8 cellular contexts compared by ENCODE assay signal in genomic region chr14:103520657-103521437, GRCh38. TPM values are rescaled to one million over a fixed set of nuclear protein-coding genes. Genes with fewer than 3 reads are reported as not detected.
DNase-seq lines count a peak whose midpoint lies in the region; ATAC-seq and TF ChIP-seq lines count a peak whose summit lies in the region.

No MANE protein-coding gene starts in this region.

- H3K9me3 ChIP-seq in OCI-LY1 (ENCODE audit: low read length) (no peaks in the 10 kb centered on the region), fibroblast of lung (ENCODE audit: control insufficient read depth, insufficient read depth, low read depth, low read length) (no peaks in the 10 kb centered on the region), stomach smooth muscle (ENCODE audit: control insufficient read depth in 2 of 2, low read length in 2 of 2) (no peaks in the 10 kb centered on the region)

- no peak overlapping the region for H3K27ac ChIP-seq in OCI-LY1 (ENCODE audit: low read depth, low read length, poor library complexity, severe bottlenecking)
- H3K27ac ChIP-seq in fibroblast of lung (ENCODE audit: insufficient read depth, low read length) = no peak overlapping the region
- peak overlapping the region; percentile 88 for H3K27ac ChIP-seq in stomach smooth muscle (ENCODE audit: low read length)

- H3K9me3 Mint-ChIP-seq in naive thymus-derived CD8-positive, alpha-beta T cell = no peaks in the 10 kb centered on the region

- peaks cover 0 to 8% (median 1%) of the 10 kb centered on the region in 5 donors for H3K27me3 Mint-ChIP-seq in naive thymus-derived CD8-positive, alpha-beta T cell

- H3K4me1 Mint-ChIP-seq in naive thymus-derived CD8-positive, alpha-beta T cell = peaks cover 6 to 17% (median 11%) of the 10 kb centered on the region in 4 donors

- peak; percentile 58 for TF ChIP-seq CTCF in OCI-LY1 (IDR thresholded peaks at IDR 0.05; ENCODE audit: low read length)
- TF ChIP-seq CTCF in fibroblast of lung (conservative IDR thresholded peaks at IDR 0.05 in 1 of 2, IDR thresholded peaks at IDR 0.05 in 1 of 2; ENCODE audit: low read depth in 1 of 2, low read length in 2 of 2) = peak in 1 of 2 donors; percentile 48

- H4K20me1 ChIP-seq in OCI-LY1 (ENCODE audit: insufficient read depth, low read length) (no peaks in the 10 kb centered on the region), fibroblast of lung (ENCODE audit: control insufficient read depth, extremely low read depth, insufficient read depth, low read length) (no peaks in the 10 kb centered on the region)

- H3K79me2 ChIP-seq in OCI-LY1 (ENCODE audit: insufficient read depth, low read length) (no peaks in the 10 kb centered on the region), fibroblast of lung (ENCODE audit: control insufficient read depth, insufficient read depth, low read length) (no peaks in the 10 kb centered on the region)

- peak; percentile 72 to 75 for ATAC-seq in naive thymus-derived CD8-positive, alpha-beta T cell

- no peak overlapping the region for H3K27ac Mint-ChIP-seq in naive thymus-derived CD8-positive, alpha-beta T cell

- H3F3A ChIP-seq in OCI-LY1 (ENCODE audit: insufficient read depth, low read length) = no peaks in the 10 kb centered on the region

- no peaks in the 10 kb centered on the region for H3K9me2 ChIP-seq in OCI-LY1 (ENCODE audit: low read depth, low read length)

- H3K4me1 ChIP-seq in OCI-LY1 (ENCODE audit: insufficient read depth, low read length, severe bottlenecking) = peaks cover 21% of the 10 kb centered on the region
- peaks cover 16% of the 10 kb centered on the region for H3K4me1 ChIP-seq in fibroblast of lung (ENCODE audit: control insufficient read depth, extremely low read depth, insufficient read depth, low read length)
- H3K4me1 ChIP-seq in stomach smooth muscle (ENCODE audit: control insufficient read depth, insufficient read depth, low read length) = peaks cover 44% of the 10 kb centered on the region

- H3K9ac ChIP-seq in OCI-LY1 (ENCODE audit: low read length) (no peak overlapping the region; the same call in 1 of the 2 replicates), fibroblast of lung (ENCODE audit: insufficient read depth, low read length) (peak overlapping the region; percentile 9), stomach smooth muscle (ENCODE audit: low read length in 2 of 2) (peak overlapping the region; percentile 64 to 68)

- DNase-seq in DMS114 treated with DMSO at 0.1 percent for 48 hours (lab: John Stamatoyannopoulos, UW; ENCODE audit: unreplicated experiment) (peak; percentile 20), HK-2 (ENCODE audit: unreplicated experiment) (peak; percentile 81), activated T-helper 1 cell treated with Interleukin-2 at 50 U/mL for 16 hours (ENCODE audit: low read depth) (peak; percentile 47), fibroblast of lung (ENCODE audit: low read depth in 2 of 2) (peak; percentile 47 to 69), inferior parietal cortex (ENCODE audit: extremely low spot score) (no peak)
- DNase-seq in naive thymus-derived CD8-positive, alpha-beta T cell = peak; percentile 54 to 79 (median 63)

- H3K27me3 ChIP-seq in OCI-LY1 (ENCODE audit: insufficient read depth, low read length) (no peaks in the 10 kb centered on the region), fibroblast of lung (ENCODE audit: control insufficient read depth, insufficient read depth, low read length) (no peaks in the 10 kb centered on the region), stomach smooth muscle (ENCODE audit: control insufficient read depth in 1 of 2, insufficient read depth in 2 of 2, low read length in 2 of 2) (no peaks in the 10 kb centered on the region)

- no peaks in the 10 kb centered on the region for H3K36me3 ChIP-seq in OCI-LY1 (ENCODE audit: insufficient read depth, low read length)
- H3K36me3 ChIP-seq in fibroblast of lung (ENCODE audit: control insufficient read depth, insufficient read depth, low read length) = no peaks in the 10 kb centered on the region
- peaks cover 6 to 11% of the 10 kb centered on the region in 2 donors for H3K36me3 ChIP-seq in stomach smooth muscle (ENCODE audit: control insufficient read depth in 2 of 2, insufficient read depth in 2 of 2, low read length in 2 of 2)

- H2AFZ ChIP-seq in OCI-LY1 (ENCODE audit: low read length) = no peak overlapping the region
- H2AFZ ChIP-seq in fibroblast of lung (ENCODE audit: low read length) = no peak overlapping the region

- peak overlapping the region in 9 of 10 donors; percentile 39 to 81 (median 62) for H3K4me3 Mint-ChIP-seq in naive thymus-derived CD8-positive, alpha-beta T cell

- H3K4me3 ChIP-seq in OCI-LY1 (ENCODE audit: low read depth, low read length, poor library complexity, severe bottlenecking) = peak overlapping the region; percentile 55
- H3K4me3 ChIP-seq in fibroblast of lung (replicated peaks in 1 of 4; ENCODE audit: control extremely low read depth in 1 of 4, insufficient read depth in 1 of 4, low read depth in 3 of 4, low read length in 4 of 4) = peak overlapping the region; percentile 29 to 69 (median 38)
- H3K4me3 ChIP-seq in stomach smooth muscle (ENCODE audit: low read length in 2 of 2) = peak overlapping the region; percentile 63 to 92

- POLR2A ChIA-PET in naive thymus-derived CD8-positive, alpha-beta T cell (lab: Charles Lee) = interaction anchor here (0.5 to 2.8 kb wide), 4 partner anchors 9 to 1712 kb away, joined by 3 to 9 read pairs (median 4); partner anchors contain the start of genes BAG5 and COA8

- H3K36me3 Mint-ChIP-seq in naive thymus-derived CD8-positive, alpha-beta T cell = no peaks in the 10 kb centered on the region

- peak overlapping the region; percentile 63 for H3K4me2 ChIP-seq in OCI-LY1 (ENCODE audit: low read length)
- peak overlapping the region; percentile 25 for H3K4me2 ChIP-seq in fibroblast of lung (ENCODE audit: extremely low read depth, insufficient read depth, low read length)

RNA-seq across cellular contexts. Expression of gene CKB, which starts 1.8 kb away (rescaled TPM):
- 69.9 and 136 TPM in 2 replicates for total RNA-seq in fibroblast of lung
- polyA plus RNA-seq in fibroblast of lung = 57.2 and 65.2 TPM in 2 replicates
- 191 and 207 TPM in 2 replicates for polyA plus RNA-seq in fibroblast of lung (2012)
- 46.1 and 82.3 TPM in 2 replicates for polyA minus RNA-seq in fibroblast of lung (ENCODE audit: low replicate concordance)
- under 1 TPM in 1 of 2 experiments, not detected in 1; 0.69 TPM for total RNA-seq in naive thymus-derived CD8-positive, alpha-beta T cell
- polyA plus RNA-seq in naive thymus-derived CD8-positive, alpha-beta T cell = 1 to 10 TPM in 1 of 3 donors, not detected in 2; 1.8 TPM

RNA-seq across cellular contexts. Expression of gene TRMT61A, which starts 8.1 kb away (rescaled TPM):
- 10.6 and 11.0 TPM in 2 replicates for total RNA-seq in fibroblast of lung
- 4.2 and 5.0 TPM in 2 replicates for polyA plus RNA-seq in fibroblast of lung
- 8.9 and 11.7 TPM in 2 replicates for polyA plus RNA-seq in fibroblast of lung (2012)
- polyA minus RNA-seq in fibroblast of lung (ENCODE audit: low replicate concordance) = 3.9 and 5.7 TPM in 2 replicates
- 10 to 100 TPM; 15.3 to 16.7 TPM for total RNA-seq in naive thymus-derived CD8-positive, alpha-beta T cell
- polyA plus RNA-seq in naive thymus-derived CD8-positive, alpha-beta T cell = 10 to 100 TPM in 1 of 3 donors, 1 to 10 TPM in 2; 6.7 to 11.2 (median 7.0) TPM

RNA-seq across cellular contexts. Expression of gene BAG5, which starts 41.6 kb away (rescaled TPM):
- 25.8 and 28.8 TPM in 2 replicates for total RNA-seq in fibroblast of lung
- 14.3 and 14.9 TPM in 2 replicates for polyA plus RNA-seq in fibroblast of lung
- polyA plus RNA-seq in fibroblast of lung (2012) = 14.6 and 15.8 TPM in 2 replicates
- 7.4 and 12.3 TPM in 2 replicates for polyA minus RNA-seq in fibroblast of lung (ENCODE audit: low replicate concordance)
- total RNA-seq in naive thymus-derived CD8-positive, alpha-beta T cell = 10 to 100 TPM; 41.1 to 46.9 TPM
- polyA plus RNA-seq in naive thymus-derived CD8-positive, alpha-beta T cell = 10 to 100 TPM; 39.0 to 48.5 (median 47.5) TPM

RNA-seq across cellular contexts. Expression of gene COA8, which starts 41.9 kb away (rescaled TPM):
- total RNA-seq in fibroblast of lung = 26.4 and 32.1 TPM in 2 replicates
- polyA plus RNA-seq in fibroblast of lung = 19.4 and 25.5 TPM in 2 replicates
- 33.6 and 41.6 TPM in 2 replicates for polyA plus RNA-seq in fibroblast of lung (2012)
- polyA minus RNA-seq in fibroblast of lung (ENCODE audit: low replicate concordance) = 0.75 and 2.0 TPM in 2 replicates
- 10 to 100 TPM; 27.4 to 29.1 TPM for total RNA-seq in naive thymus-derived CD8-positive, alpha-beta T cell
- 10 to 100 TPM; 47.3 to 72.0 (median 48.2) TPM for polyA plus RNA-seq in naive thymus-derived CD8-positive, alpha-beta T cell

Comparison
In these comparisons a context has a peak if more than half of its experiments do, and no peak if none do; other contexts are left out.
1. RNA of gene CKB, which starts 1.8 kb away (total RNA-seq): 69.9 to 136 TPM in fibroblast of lung; 0.69 TPM in naive thymus-derived CD8-positive, alpha-beta T cell; every median in the first group is over 10 times any median in the second.
2. Peak in every context shown above with its lines, with median percentiles within 50 percentile points of each other: H3K4me3 ChIP-seq.